ENCODE assay signal across 1 cellular context in the genomic region with DNA sequence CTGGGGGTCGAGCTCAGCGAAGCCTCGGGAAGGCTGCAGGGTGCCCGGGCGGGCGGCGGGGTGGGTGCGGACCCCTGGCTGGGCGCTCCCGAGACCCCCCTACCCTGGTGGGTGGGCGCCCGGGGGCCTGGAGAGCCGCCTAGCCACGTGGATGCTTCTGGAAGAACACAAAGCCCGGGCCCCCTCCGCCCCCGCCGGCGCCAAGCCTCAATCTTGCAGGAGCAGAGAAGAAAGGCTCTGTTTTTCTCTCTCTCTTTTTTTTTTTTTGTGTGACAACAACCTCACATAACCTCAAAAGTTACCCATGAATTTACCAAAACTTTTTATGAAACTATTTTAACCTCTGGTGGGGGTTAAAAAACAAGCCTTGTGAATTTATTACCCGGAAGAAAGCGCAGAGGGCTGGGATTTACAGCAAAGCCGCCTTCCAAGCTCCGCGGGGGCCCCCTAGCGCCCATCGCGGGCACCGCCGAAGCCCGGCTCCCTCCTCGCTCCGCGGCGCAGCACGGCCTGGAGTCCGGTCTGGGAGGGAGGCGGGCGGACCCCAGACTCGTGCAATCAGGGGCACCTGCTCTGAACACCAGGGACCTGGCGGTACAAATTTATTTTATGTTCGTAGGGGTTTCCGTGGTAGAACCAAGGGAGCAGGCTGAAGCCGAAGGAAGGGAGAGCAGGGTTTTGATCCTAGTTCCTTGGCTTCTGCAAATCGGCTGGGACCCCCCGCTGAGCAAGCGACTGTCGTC.
A peak's percentile ranks its signal among the peaks of the same experiment; 100 is the strongest.
TF ChIP-seq lines count a peak whose summit lies in the region.

No MANE protein-coding gene starts in this region.

TF ChIP-seq in HepG2, 621 proteins besides CTCF, POLR2A, EP300 and RAD21 (continued from another document and continues in another):
- TF ChIP-seq, protein P1, sequence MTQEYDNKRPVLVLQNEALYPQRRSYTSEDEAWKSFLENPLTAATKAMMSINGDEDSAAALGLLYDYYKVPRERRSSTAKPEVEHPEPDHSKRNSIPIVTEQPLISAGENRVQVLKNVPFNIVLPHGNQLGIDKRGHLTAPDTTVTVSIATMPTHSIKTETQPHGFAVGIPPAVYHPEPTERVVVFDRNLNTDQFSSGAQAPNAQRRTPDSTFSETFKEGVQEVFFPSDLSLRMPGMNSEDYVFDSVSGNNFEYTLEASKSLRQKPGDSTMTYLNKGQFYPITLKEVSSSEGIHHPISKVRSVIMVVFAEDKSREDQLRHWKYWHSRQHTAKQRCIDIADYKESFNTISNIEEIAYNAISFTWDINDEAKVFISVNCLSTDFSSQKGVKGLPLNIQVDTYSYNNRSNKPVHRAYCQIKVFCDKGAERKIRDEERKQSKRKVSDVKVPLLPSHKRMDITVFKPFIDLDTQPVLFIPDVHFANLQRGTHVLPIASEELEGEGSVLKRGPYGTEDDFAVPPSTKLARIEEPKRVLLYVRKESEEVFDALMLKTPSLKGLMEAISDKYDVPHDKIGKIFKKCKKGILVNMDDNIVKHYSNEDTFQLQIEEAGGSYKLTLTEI (CRISPR knock-in tag; conservative IDR thresholded peaks at IDR 0.05): no peak
- TF ChIP-seq ZMYM4 (CRISPR knock-in tag; IDR thresholded peaks at IDR 0.05): no peak
- TF ChIP-seq PATZ1 (CRISPR knock-in tag; IDR thresholded peaks at IDR 0.05): peak; percentile 50
- no peak for TF ChIP-seq PHF5A (CRISPR knock-in tag; IDR thresholded peaks at IDR 0.05; ENCODE audit: low read depth, unreplicated experiment)
- TF ChIP-seq SCMH1 (CRISPR knock-in tag; IDR thresholded peaks at IDR 0.05; ENCODE audit: borderline replicate concordance): no peak
- TF ChIP-seq ZNF746 (CRISPR knock-in tag; IDR thresholded peaks at IDR 0.05): no peak
- TF ChIP-seq ZFP36 (IDR thresholded peaks at IDR 0.05; ENCODE audit: borderline replicate concordance, low read depth, low read length, partially characterized antibody): peak; percentile 62
- no peak for TF ChIP-seq ZNF766 (CRISPR knock-in tag; IDR thresholded peaks at IDR 0.05; ENCODE audit: borderline replicate concordance)
- no peak for TF ChIP-seq ZNF33B (CRISPR knock-in tag; IDR thresholded peaks at IDR 0.05)
- no peak for TF ChIP-seq ZNF430 (CRISPR knock-in tag; IDR thresholded peaks at IDR 0.05)
- no peak for TF ChIP-seq ATF7 (IDR thresholded peaks at IDR 0.05)
- TF ChIP-seq ATF7 (CRISPR knock-in tag; IDR thresholded peaks at IDR 0.05): no peak; the same call in 1 of the 2 replicates
- TF ChIP-seq NR2F6 (IDR thresholded peaks at IDR 0.05): no peak
- TF ChIP-seq NR2F6 (CRISPR knock-in tag; IDR thresholded peaks at IDR 0.05): no peak
- peak; percentile 19; the same call in 1 of the 2 replicates for TF ChIP-seq RXRB (CRISPR knock-in tag; IDR thresholded peaks at IDR 0.05; ENCODE audit: borderline replicate concordance)
- TF ChIP-seq ZNF441 (CRISPR knock-in tag; IDR thresholded peaks at IDR 0.05; ENCODE audit: borderline replicate concordance): no peak
- 0 out of 2 replicates have a peak, but pooled peaks have one; percentile 41 for TF ChIP-seq ZSCAN25 (CRISPR knock-in tag; IDR thresholded peaks at IDR 0.05)
- TF ChIP-seq ZNF512B (CRISPR knock-in tag; IDR thresholded peaks at IDR 0.05; ENCODE audit: borderline replicate concordance): peak; percentile 44; the same call in 1 of the 2 replicates
- TF ChIP-seq ZNF597 (CRISPR knock-in tag; IDR thresholded peaks at IDR 0.05): no peak
- TF ChIP-seq YEATS2 (CRISPR knock-in tag; IDR thresholded peaks at IDR 0.05; ENCODE audit: borderline replicate concordance): no peak
- TF ChIP-seq, protein P2, sequence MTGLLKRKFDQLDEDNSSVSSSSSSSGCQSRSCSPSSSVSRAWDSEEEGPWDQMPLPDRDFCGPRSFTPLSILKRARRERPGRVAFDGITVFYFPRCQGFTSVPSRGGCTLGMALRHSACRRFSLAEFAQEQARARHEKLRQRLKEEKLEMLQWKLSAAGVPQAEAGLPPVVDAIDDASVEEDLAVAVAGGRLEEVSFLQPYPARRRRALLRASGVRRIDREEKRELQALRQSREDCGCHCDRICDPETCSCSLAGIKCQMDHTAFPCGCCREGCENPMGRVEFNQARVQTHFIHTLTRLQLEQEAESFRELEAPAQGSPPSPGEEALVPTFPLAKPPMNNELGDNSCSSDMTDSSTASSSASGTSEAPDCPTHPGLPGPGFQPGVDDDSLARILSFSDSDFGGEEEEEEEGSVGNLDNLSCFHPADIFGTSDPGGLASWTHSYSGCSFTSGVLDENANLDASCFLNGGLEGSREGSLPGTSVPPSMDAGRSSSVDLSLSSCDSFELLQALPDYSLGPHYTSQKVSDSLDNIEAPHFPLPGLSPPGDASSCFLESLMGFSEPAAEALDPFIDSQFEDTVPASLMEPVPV (CRISPR knock-in tag; IDR thresholded peaks at IDR 0.05): no peak
- no peak for TF ChIP-seq ZNF337 (CRISPR knock-in tag; IDR thresholded peaks at IDR 0.05; ENCODE audit: borderline replicate concordance, low read depth)
- no peak for TF ChIP-seq HOXA7 (CRISPR knock-in tag; IDR thresholded peaks at IDR 0.05)
- no peak for TF ChIP-seq ZNF570 (CRISPR knock-in tag; IDR thresholded peaks at IDR 0.05; ENCODE audit: borderline replicate concordance)
- no peak for TF ChIP-seq ZNF354B (CRISPR knock-in tag; IDR thresholded peaks at IDR 0.05)
- no peak for TF ChIP-seq ZMAT3 (CRISPR knock-in tag; conservative IDR thresholded peaks at IDR 0.05)
- TF ChIP-seq PLSCR1 (CRISPR knock-in tag; IDR thresholded peaks at IDR 0.05; ENCODE audit: borderline replicate concordance): no peak
- no peak for TF ChIP-seq UBTF (CRISPR knock-in tag; IDR thresholded peaks at IDR 0.05)
- no peak for TF ChIP-seq ZNF180 (CRISPR knock-in tag; IDR thresholded peaks at IDR 0.05; ENCODE audit: borderline replicate concordance, low read depth)
- no peak for TF ChIP-seq FOXA3 (CRISPR knock-in tag; IDR thresholded peaks at IDR 0.05)
- no peak for TF ChIP-seq PBX2 (CRISPR knock-in tag; IDR thresholded peaks at IDR 0.05)
- TF ChIP-seq, protein P3, sequence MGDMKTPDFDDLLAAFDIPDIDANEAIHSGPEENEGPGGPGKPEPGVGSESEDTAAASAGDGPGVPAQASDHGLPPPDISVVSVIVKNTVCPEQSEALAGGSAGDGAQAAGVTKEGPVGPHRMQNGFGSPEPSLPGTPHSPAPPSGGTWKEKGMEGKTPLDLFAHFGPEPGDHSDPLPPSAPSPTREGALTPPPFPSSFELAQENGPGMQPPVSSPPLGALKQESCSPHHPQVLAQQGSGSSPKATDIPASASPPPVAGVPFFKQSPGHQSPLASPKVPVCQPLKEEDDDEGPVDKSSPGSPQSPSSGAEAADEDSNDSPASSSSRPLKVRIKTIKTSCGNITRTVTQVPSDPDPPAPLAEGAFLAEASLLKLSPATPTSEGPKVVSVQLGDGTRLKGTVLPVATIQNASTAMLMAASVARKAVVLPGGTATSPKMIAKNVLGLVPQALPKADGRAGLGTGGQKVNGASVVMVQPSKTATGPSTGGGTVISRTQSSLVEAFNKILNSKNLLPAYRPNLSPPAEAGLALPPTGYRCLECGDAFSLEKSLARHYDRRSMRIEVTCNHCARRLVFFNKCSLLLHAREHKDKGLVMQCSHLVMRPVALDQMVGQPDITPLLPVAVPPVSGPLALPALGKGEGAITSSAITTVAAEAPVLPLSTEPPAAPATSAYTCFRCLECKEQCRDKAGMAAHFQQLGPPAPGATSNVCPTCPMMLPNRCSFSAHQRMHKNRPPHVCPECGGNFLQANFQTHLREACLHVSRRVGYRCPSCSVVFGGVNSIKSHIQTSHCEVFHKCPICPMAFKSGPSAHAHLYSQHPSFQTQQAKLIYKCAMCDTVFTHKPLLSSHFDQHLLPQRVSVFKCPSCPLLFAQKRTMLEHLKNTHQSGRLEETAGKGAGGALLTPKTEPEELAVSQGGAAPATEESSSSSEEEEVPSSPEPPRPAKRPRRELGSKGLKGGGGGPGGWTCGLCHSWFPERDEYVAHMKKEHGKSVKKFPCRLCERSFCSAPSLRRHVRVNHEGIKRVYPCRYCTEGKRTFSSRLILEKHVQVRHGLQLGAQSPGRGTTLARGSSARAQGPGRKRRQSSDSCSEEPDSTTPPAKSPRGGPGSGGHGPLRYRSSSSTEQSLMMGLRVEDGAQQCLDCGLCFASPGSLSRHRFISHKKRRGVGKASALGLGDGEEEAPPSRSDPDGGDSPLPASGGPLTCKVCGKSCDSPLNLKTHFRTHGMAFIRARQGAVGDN (CRISPR knock-in tag; IDR thresholded peaks at IDR 0.05): peak; percentile 52
- TF ChIP-seq ZNF572 (CRISPR knock-in tag; IDR thresholded peaks at IDR 0.05): 0 out of 2 replicates have a peak, but pooled peaks have one; percentile 61
- TF ChIP-seq, protein P4, sequence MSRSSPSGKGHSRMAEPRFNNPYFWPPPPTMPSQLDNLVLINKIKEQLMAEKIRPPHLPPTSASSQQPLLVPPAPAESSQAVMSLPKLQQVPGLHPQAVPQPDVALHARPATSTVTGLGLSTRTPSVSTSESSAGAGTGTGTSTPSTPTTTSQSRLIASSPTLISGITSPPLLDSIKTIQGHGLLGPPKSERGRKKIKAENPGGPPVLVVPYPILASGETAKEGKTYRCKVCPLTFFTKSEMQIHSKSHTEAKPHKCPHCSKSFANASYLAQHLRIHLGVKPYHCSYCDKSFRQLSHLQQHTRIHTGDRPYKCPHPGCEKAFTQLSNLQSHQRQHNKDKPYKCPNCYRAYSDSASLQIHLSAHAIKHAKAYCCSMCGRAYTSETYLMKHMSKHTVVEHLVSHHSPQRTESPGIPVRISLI (CRISPR knock-in tag; IDR thresholded peaks at IDR 0.05; ENCODE audit: borderline replicate concordance): no peak
- no peak for TF ChIP-seq ZNF557 (CRISPR knock-in tag; IDR thresholded peaks at IDR 0.05)
- TF ChIP-seq ZNF432 (CRISPR knock-in tag; IDR thresholded peaks at IDR 0.05; ENCODE audit: borderline replicate concordance): no peak
- TF ChIP-seq ZNF879 (CRISPR knock-in tag; IDR thresholded peaks at IDR 0.05): no peak; the same call in 1 of the 2 replicates
- no peak for TF ChIP-seq NFYC (CRISPR knock-in tag; IDR thresholded peaks at IDR 0.05)
